26 cellular contexts compared by ENCODE assay signal in genomic region chr21:46069719-46070279, GRCh38. TPM values are rescaled to one million over a fixed set of nuclear protein-coding genes. Genes with fewer than 3 reads are reported as not detected.
A peak's percentile ranks its signal among the peaks of the same experiment; 100 is the strongest.
DNase-seq lines count a peak whose midpoint lies in the region; ATAC-seq and TF ChIP-seq lines count a peak whose summit lies in the region.
"Had no signal": no experiment of that assay in that cellular context is flagged by ENCODE, and none has a peak within 500 bp of the region (broad histone marks: within the 10 kb centered on the region; RNA-seq: fewer than 3 reads in every experiment).

No MANE protein-coding gene starts in this region.

- no peak overlapping the region for H3K4me2 ChIP-seq in IMR-90 (ENCODE audit: low read depth, low read length)
- H3K4me2 ChIP-seq: PC-9 had no signal

- BruUV-seq in IMR-90 (replicated peaks; lab: Mats Ljungman, UMichigan) = no TSS peak

- H4K8ac ChIP-seq in IMR-90 (ENCODE audit: low read depth in 2 of 2, low read length in 2 of 2) = no peak overlapping the region

- in situ Hi-C loops in IMR-90 (cut with MboI; ENCODE audit: low sequenced_read_pairs) = no loop called here
- in situ Hi-C loops in ACHN (cut with HindIII; ENCODE audit: low pct_ligation_motif_present, low pct_unique_long_range_greater_than_20kb, low sequenced_read_pairs) = no loop called here

- dilution Hi-C loops in IMR-90 (cut with HindIII; ENCODE audit: low sequenced_read_pairs, unreplicated experiment) = no loop called here

- no peak overlapping the region for H2BK120ac ChIP-seq in IMR-90 (ENCODE audit: low read depth, low read length)

- no peaks in the 10 kb centered on the region for H4K20me1 ChIP-seq in IMR-90 (ENCODE audit: insufficient read depth, low read length)

- H3K23ac ChIP-seq in IMR-90 (ENCODE audit: low read depth, low read length) = no peak overlapping the region

- H3K27me3 Mint-ChIP-seq in progenitor cell of endocrine pancreas = peaks cover 17% of the 10 kb centered on the region

- H2AK5ac ChIP-seq in IMR-90 (ENCODE audit: low read depth, low read length) = peak overlapping the region; percentile 86; the same call in 1 of the 2 replicates

- no peaks in the 10 kb centered on the region for H3K36me3 Mint-ChIP-seq in progenitor cell of endocrine pancreas (ENCODE audit: insufficient read depth)
- H3K36me3 Mint-ChIP-seq: CD8-positive, alpha-beta memory T cell; IgD-negative memory B cell; memory B cell had no signal

- H3K14ac ChIP-seq in IMR-90 (replicated peaks; ENCODE audit: low read depth, low read length) = no peak overlapping the region

- intact Hi-C loops in IMR-90 (cut with micrococcal nuclease) (no loop called here), left lung (cut with DNase I) (no loop called here)

- H4K91ac ChIP-seq in IMR-90 (ENCODE audit: insufficient read depth, low read depth, low read length) = no peak overlapping the region

- no peak for TF ChIP-seq CTCF in IMR-90 (conservative IDR thresholded peaks at IDR 0.05; ENCODE audit: low read depth, low read length)
- TF ChIP-seq CTCF in left lung (IDR thresholded peaks at IDR 0.05) = no peak
- no peak for TF ChIP-seq CTCF in progenitor cell of endocrine pancreas (IDR thresholded peaks at IDR 0.05; ENCODE audit: unreplicated experiment)

- H3K27ac ChIP-seq in IMR-90 (ENCODE audit: insufficient read depth, low read length) = no peak overlapping the region
- no peak overlapping the region for H3K27ac ChIP-seq in left lung
- H3K27ac ChIP-seq: heart left ventricle, PC-9, skin epidermis, vagina had no signal

- no peak for ATAC-seq in IMR-90 (ENCODE audit: low read depth)
- no peak for ATAC-seq in left lung
- no peak for ATAC-seq in GM18505 (IDR thresholded peaks at IDR 0.05; ENCODE audit: unreplicated experiment)
- ATAC-seq: effector memory CD8-positive, alpha-beta T cell; heart left ventricle had no signal

- no peak overlapping the region for H2AK9ac ChIP-seq in IMR-90 (replicated peaks; ENCODE audit: low read depth, low read length, poor library complexity)

- 91% methylated on average over 16 of the region's 21 CpGs; no CpG with 5 or more reads in 1 of the 2 experiments for whole genome bisulfite sequencing in IMR-90 (ENCODE audit: extremely low coverage in 2 of 2, insufficient read length in 1 of 2), 2 experiments

- H3K4me3 Mint-ChIP-seq in progenitor cell of endocrine pancreas (ENCODE audit: low read depth) = no peak overlapping the region
- H3K4me3 Mint-ChIP-seq: CD8-positive, alpha-beta memory T cell; effector memory CD8-positive, alpha-beta T cell; IgD-negative memory B cell; memory B cell; stimulated activated naive CD8-positive, alpha-beta T cell treated with anti-CD3 and anti-CD28 coated beads, Interleukin-15, Interleukin-2, amounts not matched to agents 100 ng/mL and 50 ng/mL, for 24 hours; T-helper 2 cell treated with Interferon-gamma antibody and Interleukin-4, amounts not matched to agents 5 μg/mL and 100 μg/mL, for 36 hours had no signal

- no peak for TF ChIP-seq RAD21 in IMR-90 (IDR thresholded peaks at IDR 0.05; ENCODE audit: low read length)

- no peak overlapping the region for H2BK15ac ChIP-seq in IMR-90 (ENCODE audit: low read depth, low read length)

- no peak overlapping the region for H2BK20ac ChIP-seq in IMR-90 (ENCODE audit: low read depth, low read length)

- H3K27me3 ChIP-seq in IMR-90 (ENCODE audit: control insufficient read depth, insufficient read depth, low read length) (no peaks in the 10 kb centered on the region), left lung (peaks cover 0 to 35% of the 10 kb centered on the region in 2 donors)
- H3K27me3 ChIP-seq: BE2C, vagina had no signal

- H3K18ac ChIP-seq in IMR-90 (ENCODE audit: low read depth, low read length) = no peak overlapping the region

- no peaks in the 10 kb centered on the region for H3K36me3 ChIP-seq in IMR-90 (ENCODE audit: control insufficient read depth, insufficient read depth, low read length)
- no peaks in the 10 kb centered on the region for H3K36me3 ChIP-seq in left lung
- H3K36me3 ChIP-seq: BE2C, heart left ventricle, vagina had no signal

- H3K9ac ChIP-seq in IMR-90 (ENCODE audit: low read depth, low read length) = no peak overlapping the region

- no peak overlapping the region for H3K4ac ChIP-seq in IMR-90 (ENCODE audit: low read depth, low read length)

- no peaks in the 10 kb centered on the region for H3K9me3 Mint-ChIP-seq in progenitor cell of endocrine pancreas (ENCODE audit: low read depth)
- H3K9me3 Mint-ChIP-seq: CD8-positive, alpha-beta memory T cell; effector memory CD8-positive, alpha-beta T cell; IgD-negative memory B cell; memory B cell; stimulated activated naive CD8-positive, alpha-beta T cell treated with anti-CD3 and anti-CD28 coated beads, Interleukin-15, Interleukin-2, amounts not matched to agents 100 ng/mL and 50 ng/mL, for 24 hours had no signal

- POLR2A ChIA-PET in IMR-90 (lab: Charles Lee; ENCODE audit: unreplicated experiment) = no interaction called here

- H3K9me3 ChIP-seq in IMR-90 (ENCODE audit: control insufficient read depth, insufficient read depth, low read length) = peaks cover 3% of the 10 kb centered on the region
- H3K9me3 ChIP-seq in left lung = no peaks in the 10 kb centered on the region
- H3K9me3 ChIP-seq: BE2C, heart left ventricle, vagina had no signal

- CTCF ChIA-PET in IMR-90 (lab: Yijun Ruan, JAX) = no interaction called here

- H3K4me1 Mint-ChIP-seq in progenitor cell of endocrine pancreas (ENCODE audit: low read depth) = peaks cover 11% of the 10 kb centered on the region
- H3K4me1 Mint-ChIP-seq: IgD-negative memory B cell, memory B cell had no signal

- peaks cover 0 to 12% of the 10 kb centered on the region in 2 experiments; a peak in 2 of 4 replicates for H3K79me1 ChIP-seq in IMR-90 (ENCODE audit: low read depth in 1 of 2, low read length in 2 of 2)

- DNase-seq in activated CD8-positive, alpha-beta memory T cell treated with anti-CD3 and anti-CD28 coated beads for 24 hours = peak; percentile 32
- no peak for DNase-seq in activated CD8-positive, alpha-beta memory T cell treated with anti-CD3 and anti-CD28 coated beads, Interleukin-2, amount 50 U/mL, for 4 hours
- no peak for DNase-seq in IMR-90
- peak; percentile 19 to 43 for DNase-seq in left lung
- peak; percentile 8 for DNase-seq in progenitor cell of endocrine pancreas (ENCODE audit: low spot score, unreplicated experiment)
- DNase-seq in AG20443 (ENCODE audit: low spot score) = no peak
- DNase-seq in ACHN = no peak
- DNase-seq: activated naive CD4-positive, alpha-beta T cell treated with Interleukin-2 at 50 U/mL for 16 hours; amygdala; BE2C; effector memory CD8-positive, alpha-beta T cell; GDM1; NCI-H1694; NCI-H2171 treated with DMSO at 0.1 percent for 48 hours; NCI-H524 treated with DMSO at 0.1 percent for 48 hours; PC-9; SHP77 had no signal

- no peak overlapping the region for H3K4me3 ChIP-seq in IMR-90 (ENCODE audit: insufficient read depth, low read depth, low read length)
- no peak overlapping the region for H3K4me3 ChIP-seq in left lung
- H3K4me3 ChIP-seq: heart left ventricle, PC-9, skin epidermis, vagina had no signal

- no peak overlapping the region for H2BK5ac ChIP-seq in IMR-90 (ENCODE audit: low read depth, low read length, poor library complexity, severe bottlenecking)

- H2AFZ ChIP-seq in IMR-90 (replicated peaks; ENCODE audit: low read length, poor library complexity) = no peak overlapping the region
- H2AFZ ChIP-seq: PC-9 had no signal

- no peak overlapping the region for H4K5ac ChIP-seq in IMR-90 (ENCODE audit: low read depth, low read length)

- TF ChIP-seq POLR2A in IMR-90 (IDR thresholded peaks at IDR 0.05; ENCODE audit: low read depth, low read length) (no peak), GM18505 (IDR thresholded peaks at IDR 0.05; ENCODE audit: borderline replicate concordance, extremely low read depth, insufficient read depth, insufficient read length) (no peak)

- peaks cover 29% of the 10 kb centered on the region for H3K4me1 ChIP-seq in IMR-90 (ENCODE audit: control insufficient read depth, insufficient read depth, low read length)
- peaks cover 8 to 14% of the 10 kb centered on the region in 2 donors for H3K4me1 ChIP-seq in left lung
- H3K4me1 ChIP-seq: BE2C had no signal

- H3K56ac ChIP-seq in IMR-90 (ENCODE audit: extremely low read depth, insufficient read depth, low read length) = no peak overlapping the region

- no peak overlapping the region for H3K27ac Mint-ChIP-seq in progenitor cell of endocrine pancreas
- H3K27ac Mint-ChIP-seq: CD8-positive, alpha-beta memory T cell; effector memory CD8-positive, alpha-beta T cell; IgD-negative memory B cell; memory B cell; stimulated activated naive CD8-positive, alpha-beta T cell treated with anti-CD3 and anti-CD28 coated beads, Interleukin-15, Interleukin-2, amounts not matched to agents 100 ng/mL and 50 ng/mL, for 24 hours; T-helper 2 cell treated with Interferon-gamma antibody and Interleukin-4, amounts not matched to agents 5 μg/mL and 100 μg/mL, for 36 hours had no signal

- peaks cover 20% of the 10 kb centered on the region for H3K9me1 ChIP-seq in IMR-90 (ENCODE audit: insufficient read depth, low read length)

TF ChIP-seq in IMR-90, 13 proteins besides CTCF, POLR2A, EP300 and RAD21 (continues in another document):
- TF ChIP-seq USF2 (IDR thresholded peaks at IDR 0.05; ENCODE audit: low read depth, low read length) = no peak
- no peak for TF ChIP-seq ELK1 (IDR thresholded peaks at IDR 0.05; ENCODE audit: borderline replicate concordance, low read depth, low read length)
- TF ChIP-seq CEBPB (IDR thresholded peaks at IDR 0.05; ENCODE audit: low read depth, low read length) = no peak
- no peak for TF ChIP-seq MAFK (IDR thresholded peaks at IDR 0.05; ENCODE audit: low read depth, low read length)
- no peak for TF ChIP-seq RCOR1 (IDR thresholded peaks at IDR 0.05; ENCODE audit: insufficient replicate concordance, low read length)

RNA-seq across cellular contexts. Expression of gene COL6A2, which starts 28.1 kb away (rescaled TPM):
- total RNA-seq in IMR-90 (2012; rRNA removed) (208 and 222 TPM in 2 replicates), left lung (100 to 1,000 TPM; 405 to 474 TPM), progenitor cell of endocrine pancreas (32.0 and 38.6 TPM in 2 replicates)
- polyA plus RNA-seq in IMR-90 (2012; rRNA removed) = 1,065 and 1,165 TPM in 2 replicates
- 753 and 1,846 TPM in 2 replicates for polyA plus RNA-seq in IMR-90 (2012; cell fraction: cytosol; rRNA removed)
- polyA plus RNA-seq in IMR-90 (2012; cell fraction: nucleus; rRNA removed; ENCODE audit: low replicate concordance) = 2,830 and 5,552 TPM in 2 replicates

Comparison
In these comparisons a context has a peak if more than half of its experiments do, and no peak if none do; other contexts are left out.
1. DNase-seq: peak in activated CD8-positive, alpha-beta memory T cell treated with anti-CD3 and anti-CD28 coated beads for 24 hours (single experiment), left lung (2 of 2) and progenitor cell of endocrine pancreas (single experiment); none in activated CD8-positive, alpha-beta memory T cell treated with anti-CD3 and anti-CD28 coated beads, Interleukin-2, amount 50 U/mL, for 4 hours (single experiment), IMR-90 (single experiment), AG20443 (single experiment) and ACHN (single experiment).